ENCODE assay signal across 8 cellular contexts in genomic region chr1:161647507-161648360, GRCh38. TPM values are rescaled to one million over a fixed set of nuclear protein-coding genes. Genes with fewer than 3 reads are reported as not detected.
A peak's percentile ranks its signal among the peaks of the same experiment; 100 is the strongest.
DNase-seq lines count a peak whose midpoint lies in the region; TF ChIP-seq lines count a peak whose summit lies in the region.
"Not testable (repeated sequence)": the region's sequence is repeated elsewhere in the genome, so short reads cannot be mapped to it uniquely, and the experiment has no call there.

No MANE protein-coding gene starts in this region.

- H3K4me3 Mint-ChIP-seq in activated CD4-positive, alpha-beta T cell treated with anti-CD3 and anti-CD28 coated beads, Interleukin-2, amount 10 ng/mL, durations not matched to agents 24 days and 14 days: not testable (repeated sequence)

- CTCF ChIA-PET in GM10248 (lab: Yijun Ruan, JAX): interaction anchor here (0.6 to 0.8 kb wide), 9 partner anchors 10 to 95 kb away, joined by 3 to 6 read pairs (median 3); partner anchors contain the start of gene FCRLA

- not testable (repeated sequence) for H3K4me3 ChIP-seq in AG09309 (ENCODE audit: control insufficient read depth, low read depth, low read length); epithelial cell of esophagus (ENCODE audit: low read length)

- H3K9me3 Mint-ChIP-seq in activated CD4-positive, alpha-beta T cell treated with anti-CD3 and anti-CD28 coated beads, Interleukin-2, amount 10 ng/mL, durations not matched to agents 24 days and 14 days: not testable (repeated sequence)

- POLR2A ChIA-PET in GM10248 (lab: Yijun Ruan, JAX): not testable (repeated sequence)

- intact Hi-C loops in activated CD4-positive, alpha-beta T cell treated with anti-CD3 and anti-CD28 coated beads, Interleukin-2, amount 10 ng/mL, durations not matched to agents 24 days and 14 days (cut with micrococcal nuclease): loop anchor here (5.0 kb wide), 1 partner anchor 95 kb away; no protein-coding TSS in a partner anchor

- DNase-seq in AG09309 (ENCODE audit: low read depth); GM10248 (ENCODE audit: extremely low spot score): not testable (repeated sequence)
- DNase-seq in HT1080 (ENCODE audit: low read depth): peak; percentile 58
- peak; percentile 4 for DNase-seq in NCI-H774 (lab: John Stamatoyannopoulos, UW)
- peak; percentile 55 for DNase-seq in activated CD4-positive, alpha-beta T cell treated with anti-CD3 and anti-CD28 coated beads, Interleukin-2, amount 10 ng/mL, durations not matched to agents 24 days and 14 days
- DNase-seq in epithelial cell of esophagus (ENCODE audit: low read depth): peak; percentile 41
- peak; percentile 52 for DNase-seq in kidney tubule cell (ENCODE audit: low spot score)
- peak; percentile 68 for DNase-seq in renal cortical epithelial cell (ENCODE audit: low read depth)

- TF ChIP-seq CTCF in AG09309 (IDR thresholded peaks at IDR 0.05; ENCODE audit: control insufficient read depth, insufficient read depth, low read depth, low read length, missing control alignments) (peak; percentile 43), GM10248 (IDR thresholded peaks at IDR 0.05; ENCODE audit: control extremely low read depth, extremely low read depth, low read depth, missing control alignments) (peak; percentile 32), epithelial cell of esophagus (IDR thresholded peaks at IDR 0.05; ENCODE audit: insufficient read depth, low read depth, low read length, missing control alignments) (peak; percentile 51)

- H3K4me1 Mint-ChIP-seq in activated CD4-positive, alpha-beta T cell treated with anti-CD3 and anti-CD28 coated beads, Interleukin-2, amount 10 ng/mL, durations not matched to agents 24 days and 14 days: not testable (repeated sequence)

- not testable (repeated sequence) for H3K27ac Mint-ChIP-seq in activated CD4-positive, alpha-beta T cell treated with anti-CD3 and anti-CD28 coated beads, Interleukin-2, amount 10 ng/mL, durations not matched to agents 24 days and 14 days

- H3K36me3 Mint-ChIP-seq in activated CD4-positive, alpha-beta T cell treated with anti-CD3 and anti-CD28 coated beads, Interleukin-2, amount 10 ng/mL, durations not matched to agents 24 days and 14 days (ENCODE audit: low read depth): not testable (repeated sequence)

- H3K27me3 Mint-ChIP-seq in activated CD4-positive, alpha-beta T cell treated with anti-CD3 and anti-CD28 coated beads, Interleukin-2, amount 10 ng/mL, durations not matched to agents 24 days and 14 days: peaks cover 36% of the 10 kb centered on the region

RNA-seq across cellular contexts. Expression of gene FCGR2B, which starts 15.2 kb away (rescaled TPM):
- 0.13 TPM in 1 of 2 replicates, not detected in the other for total RNA-seq in HT1080 (2014; rRNA removed; shearing (Covaris generic))
- polyA plus RNA-seq in HT1080 (2015; cell fraction: cytosol; rRNA removed): not detected in 2 replicates
- 0.04 TPM in 1 of 2 replicates, not detected in the other for polyA plus RNA-seq in HT1080 (2015; cell fraction: nucleus; rRNA removed)
- total RNA-seq in activated CD4-positive, alpha-beta T cell treated with anti-CD3 and anti-CD28 coated beads, Interleukin-2, amount 10 ng/mL, durations not matched to agents 24 days and 14 days: not detected in 2 replicates
- not detected in 2 replicates for total RNA-seq in renal cortical epithelial cell

RNA-seq across cellular contexts. Expression of gene FCGR3B, which starts 16.8 kb away (rescaled TPM):
- total RNA-seq in HT1080 (2014; rRNA removed; shearing (Covaris generic)): not detected in 2 replicates
- not detected in 2 replicates for polyA plus RNA-seq in HT1080 (2015; cell fraction: cytosol; rRNA removed)
- not detected in 2 replicates for polyA plus RNA-seq in HT1080 (2015; cell fraction: nucleus; rRNA removed)
- not detected in 2 replicates for total RNA-seq in activated CD4-positive, alpha-beta T cell treated with anti-CD3 and anti-CD28 coated beads, Interleukin-2, amount 10 ng/mL, durations not matched to agents 24 days and 14 days
- total RNA-seq in renal cortical epithelial cell: not detected in 2 replicates

RNA-seq across cellular contexts. Expression of gene FCRLA, which starts 59.3 kb away (rescaled TPM):
- 0.84 and 1.5 TPM in 2 replicates for total RNA-seq in HT1080 (2014; rRNA removed; shearing (Covaris generic))
- 1.7 and 2.4 TPM in 2 replicates for polyA plus RNA-seq in HT1080 (2015; cell fraction: cytosol; rRNA removed)
- 1.5 and 1.6 TPM in 2 replicates for polyA plus RNA-seq in HT1080 (2015; cell fraction: nucleus; rRNA removed)
- total RNA-seq in activated CD4-positive, alpha-beta T cell treated with anti-CD3 and anti-CD28 coated beads, Interleukin-2, amount 10 ng/mL, durations not matched to agents 24 days and 14 days: not detected in 2 replicates
- total RNA-seq in renal cortical epithelial cell: 1.4 TPM in 1 of 2 replicates, not detected in the other
